In genomic region chr18:10613226-10613625, GRCh38 we compare ENCODE assay signal across 8 cellular contexts.
DNase-seq lines count a peak whose midpoint lies in the region; ATAC-seq, FAIRE-seq and TF ChIP-seq lines count a peak whose summit lies in the region.
"Not testable (repeated sequence)": the region's sequence is repeated elsewhere in the genome, so short reads cannot be mapped to it uniquely, and the experiment has no call there.

No MANE protein-coding gene starts in this region.

- not testable (repeated sequence) for H3K9me3 Mint-ChIP-seq in activated CD4-positive, alpha-beta T cell treated with anti-CD3 and anti-CD28 coated beads for 36 hours (ENCODE audit: low read depth); activated CD8-positive, alpha-beta T cell treated with anti-CD3 and anti-CD28 coated beads for 36 hours; stimulated activated naive CD8-positive, alpha-beta T cell treated with anti-CD3 and anti-CD28 coated beads, Interleukin-15, amount 100 ng/mL, for 72 hours

- H3K79me2 ChIP-seq in DND-41 (ENCODE audit: insufficient read depth, low read length); MM.1S (ENCODE audit: low read length); GM12878 (ENCODE audit: control insufficient read depth, insufficient read depth, low read length); HepG2 (ENCODE audit: insufficient read depth, low read length): not testable (repeated sequence)

- TF ChIP-seq POLR2A in GM12878 (IDR thresholded peaks at IDR 0.05; ENCODE audit: low read depth, low read length); HepG2 (IDR thresholded peaks at IDR 0.05; ENCODE audit: insufficient read depth in 1 of 2, low read depth in 2 of 2, low read length in 2 of 2): not testable (repeated sequence)

- RAD21 ChIA-PET in GM12878 (lab: Charles Lee; ENCODE audit: unreplicated experiment): not testable (repeated sequence)

- H3K4me3 ChIP-seq in DND-41 (ENCODE audit: low read depth in 1 of 2, low read length in 2 of 2); MM.1S (ENCODE audit: low read length); GM12878; HepG2 (replicated peaks in 1 of 3; ENCODE audit: insufficient read depth in 1 of 3, low read depth in 2 of 3, low read length in 3 of 3): not testable (repeated sequence)

- SMC1A ChIA-PET in GM12878 (lab: Charles Lee; ENCODE audit: uncharacterized antibody, unreplicated experiment): not testable (repeated sequence)

- not testable (repeated sequence) for H3F3A ChIP-seq in MM.1S (ENCODE audit: insufficient read depth, low read length)

- H3K27ac Mint-ChIP-seq in activated CD4-positive, alpha-beta T cell treated with anti-CD3 and anti-CD28 coated beads for 36 hours; activated CD8-positive, alpha-beta T cell treated with anti-CD3 and anti-CD28 coated beads for 36 hours; stimulated activated naive CD8-positive, alpha-beta T cell treated with anti-CD3 and anti-CD28 coated beads, Interleukin-15, amount 100 ng/mL, for 72 hours: not testable (repeated sequence)

- H3K9me3 ChIP-seq in DND-41 (ENCODE audit: insufficient read depth, low read length, severe bottlenecking); MM.1S (replicated peaks; ENCODE audit: insufficient read depth, low read length); GM12878 (replicated peaks; ENCODE audit: control insufficient read depth, insufficient read depth, low read length); HepG2 (ENCODE audit: low read length): not testable (repeated sequence)

- H4K20me1 ChIP-seq in DND-41 (ENCODE audit: insufficient read depth, low read length); MM.1S (ENCODE audit: insufficient read depth, low read length); GM12878 (ENCODE audit: control insufficient read depth, insufficient read depth); HepG2 (ENCODE audit: insufficient read depth, low read length): not testable (repeated sequence)

- POLR2A ChIA-PET in activated CD4-positive, alpha-beta T cell treated with anti-CD3 and anti-CD28 coated beads for 36 hours (lab: Charles Lee); activated CD8-positive, alpha-beta T cell treated with anti-CD3 and anti-CD28 coated beads for 36 hours (lab: Charles Lee); GM12878 (lab: Charles Lee); HepG2 (lab: Yijun Ruan, JAX): not testable (repeated sequence)

- not testable (repeated sequence) for TF ChIP-seq RAD21 in GM12878 (IDR thresholded peaks at IDR 0.05; ENCODE audit: insufficient read depth, low read depth, low read length); HepG2 (CRISPR knock-in tag; IDR thresholded peaks at IDR 0.05)

- H3K9ac ChIP-seq in DND-41 (ENCODE audit: low read depth, low read length); MM.1S (ENCODE audit: low read length); GM12878 (ENCODE audit: control insufficient read depth, insufficient read depth, low read length); HepG2 (ENCODE audit: insufficient read depth, low read depth, low read length): not testable (repeated sequence)

- H3K4me1 Mint-ChIP-seq in activated CD4-positive, alpha-beta T cell treated with anti-CD3 and anti-CD28 coated beads for 36 hours; activated CD8-positive, alpha-beta T cell treated with anti-CD3 and anti-CD28 coated beads for 36 hours (ENCODE audit: low read depth); stimulated activated naive CD8-positive, alpha-beta T cell treated with anti-CD3 and anti-CD28 coated beads, Interleukin-15, amount 100 ng/mL, for 72 hours: not testable (repeated sequence)

- H3K27me3 ChIP-seq in DND-41 (ENCODE audit: insufficient read depth, low read length, poor library complexity); MM.1S (replicated peaks; ENCODE audit: insufficient read depth, low read length); GM12878 (replicated peaks in 1 of 2; ENCODE audit: control insufficient read depth in 2 of 2, insufficient read depth in 2 of 2, low read length in 1 of 2); HepG2 (ENCODE audit: control insufficient read depth in 1 of 2, insufficient read depth in 2 of 2, low read length in 2 of 2): not testable (repeated sequence)

- not testable (repeated sequence) for H3K27ac ChIP-seq in DND-41 (ENCODE audit: low read length); GM12878 (ENCODE audit: control insufficient read depth, insufficient read depth); HepG2 (ENCODE audit: extremely low read length, insufficient read depth, low read length)
- peak overlapping the region; percentile 48; the same call in 1 of the 2 replicates for H3K27ac ChIP-seq in MM.1S (ENCODE audit: low read length)

- not testable (repeated sequence) for DNase-seq in DND-41; MM.1S; GM12878 (ENCODE audit: low read depth, low spot score); HepG2 (ENCODE audit: low spot score); stimulated activated naive CD8-positive, alpha-beta T cell treated with anti-CD3 and anti-CD28 coated beads, Interleukin-15, amount 100 ng/mL, for 72 hours
- DNase-seq in activated CD4-positive, alpha-beta T cell treated with anti-CD3 and anti-CD28 coated beads for 36 hours: peak; percentile 10
- DNase-seq in activated CD8-positive, alpha-beta T cell treated with anti-CD3 and anti-CD28 coated beads for 36 hours: peak; percentile 3

- WGBS in GM12878 (ENCODE audit: insufficient coverage, insufficient replicate concordance, low lambda C conversion rate, missing lambda C conversion rate): 0% methylated on average over 2 of the region's 2 CpGs
- 0% methylated on average over 1 of the region's 2 CpGs for WGBS in HepG2 (ENCODE audit: low lambda C conversion rate)

- H3K27me3 Mint-ChIP-seq in activated CD4-positive, alpha-beta T cell treated with anti-CD3 and anti-CD28 coated beads for 36 hours; activated CD8-positive, alpha-beta T cell treated with anti-CD3 and anti-CD28 coated beads for 36 hours; stimulated activated naive CD8-positive, alpha-beta T cell treated with anti-CD3 and anti-CD28 coated beads, Interleukin-15, amount 100 ng/mL, for 72 hours: not testable (repeated sequence)

- H3K9me2 ChIP-seq in MM.1S (replicated peaks; ENCODE audit: insufficient read depth, low read length): not testable (repeated sequence)

- H3K4me3 Mint-ChIP-seq in activated CD4-positive, alpha-beta T cell treated with anti-CD3 and anti-CD28 coated beads for 36 hours; activated CD8-positive, alpha-beta T cell treated with anti-CD3 and anti-CD28 coated beads for 36 hours; stimulated activated naive CD8-positive, alpha-beta T cell treated with anti-CD3 and anti-CD28 coated beads, Interleukin-15, amount 100 ng/mL, for 72 hours: not testable (repeated sequence)

- CTCF ChIA-PET in activated CD4-positive, alpha-beta T cell treated with anti-CD3 and anti-CD28 coated beads for 36 hours (lab: Charles Lee); activated CD8-positive, alpha-beta T cell treated with anti-CD3 and anti-CD28 coated beads for 36 hours (lab: Charles Lee); GM12878 (lab: Yijun Ruan, JAX); HepG2 (lab: Yijun Ruan, JAX; ENCODE audit: low intra/inter-chr PET ratio, low total read pairs): not testable (repeated sequence)

- not testable (repeated sequence) for TF ChIP-seq EP300 in GM12878 (IDR thresholded peaks at IDR 0.05; ENCODE audit: borderline replicate concordance in 1 of 2, control insufficient read depth in 1 of 2, low read depth in 2 of 2, low read length in 2 of 2); HepG2 (IDR thresholded peaks at IDR 0.05; ENCODE audit: low read depth in 2 of 2, low read length in 2 of 2); HepG2 (CRISPR knock-in tag; IDR thresholded peaks at IDR 0.05; ENCODE audit: borderline replicate concordance)

- intact Hi-C loops in activated CD4-positive, alpha-beta T cell treated with anti-CD3 and anti-CD28 coated beads for 36 hours (cut with DNase I, micrococcal nuclease); activated CD8-positive, alpha-beta T cell treated with anti-CD3 and anti-CD28 coated beads for 36 hours (cut with micrococcal nuclease); GM12878 (cut with micrococcal nuclease; ENCODE audit: unreplicated experiment); HepG2 (cut with micrococcal nuclease; ENCODE audit: unreplicated experiment): not testable (repeated sequence)

- not testable (repeated sequence) for H3K36me3 Mint-ChIP-seq in activated CD4-positive, alpha-beta T cell treated with anti-CD3 and anti-CD28 coated beads for 36 hours (ENCODE audit: low read depth); activated CD8-positive, alpha-beta T cell treated with anti-CD3 and anti-CD28 coated beads for 36 hours (ENCODE audit: low read depth)

- not testable (repeated sequence) for H2AFZ ChIP-seq in DND-41 (ENCODE audit: low read depth, low read length); MM.1S (ENCODE audit: low read length); GM12878 (ENCODE audit: control insufficient read depth, low read depth, low read length); HepG2 (ENCODE audit: low read length)

- not testable (repeated sequence) for FAIRE-seq in GM12878 (lab: Jason Lieb, UNC); HepG2 (lab: Jason Lieb, UNC)
- peak; percentile 96 for FAIRE-seq in colon (lab: Jason Lieb, UNC)

- not testable (repeated sequence) for BruUV-seq in GM12878 (replicated peaks; lab: Mats Ljungman, UMichigan); HepG2 (replicated peaks; lab: Mats Ljungman, UMichigan)

- in situ Hi-C loops in GM12878 (cut with MboI); HepG2 (cut with HindIII; ENCODE audit: extremely low pct_ligation_motif_present, low pct_unique_long_range_greater_than_20kb): not testable (repeated sequence)

- not testable (repeated sequence) for TF ChIP-seq CTCF in DND-41 (IDR thresholded peaks at IDR 0.05; ENCODE audit: borderline replicate concordance, extremely low read depth, low read length, poor library complexity, severe bottlenecking); MM.1S (IDR thresholded peaks at IDR 0.05; ENCODE audit: low read length); activated CD8-positive, alpha-beta T cell treated with anti-CD3 and anti-CD28 coated beads for 36 hours (IDR thresholded peaks at IDR 0.05); GM12878 (IDR thresholded peaks at IDR 0.05 in 2 of 3, conservative IDR thresholded peaks at IDR 0.05 in 1 of 3; ENCODE audit: control insufficient read depth in 2 of 3, extremely low read depth in 1 of 3, insufficient read depth in 1 of 3, low read depth in 3 of 3, low read length in 3 of 3); HepG2 (CRISPR knock-in tag; IDR thresholded peaks at IDR 0.05)

- H3K36me3 ChIP-seq in DND-41 (ENCODE audit: insufficient read depth, low read length); MM.1S (replicated peaks; ENCODE audit: insufficient read depth, low read length); GM12878 (ENCODE audit: control insufficient read depth in 2 of 2, insufficient read depth in 2 of 2, low read length in 1 of 2); HepG2 (replicated peaks in 1 of 2; ENCODE audit: control insufficient read depth in 1 of 2, insufficient read depth in 2 of 2, low read length in 2 of 2): not testable (repeated sequence)

- H3K4me1 ChIP-seq in DND-41 (ENCODE audit: insufficient read depth, low read length); MM.1S (ENCODE audit: low read length); GM12878 (ENCODE audit: control insufficient read depth, insufficient read depth, low read length); HepG2 (ENCODE audit: insufficient read depth, low read length): not testable (repeated sequence)

- ATAC-seq in DND-41 (ENCODE audit: insufficient read depth, low read depth): peak; percentile 44; the same call in 2 of the 3 replicates
- ATAC-seq in activated CD4-positive, alpha-beta T cell treated with anti-CD3 and anti-CD28 coated beads for 36 hours: peak; percentile 16
- not testable (repeated sequence) for ATAC-seq in activated CD8-positive, alpha-beta T cell treated with anti-CD3 and anti-CD28 coated beads for 36 hours; HepG2
- ATAC-seq in GM12878: peak; percentile 66
- ATAC-seq in stimulated activated naive CD8-positive, alpha-beta T cell treated with anti-CD3 and anti-CD28 coated beads, Interleukin-15, amount 100 ng/mL, for 72 hours: peak; percentile 49

- not testable (repeated sequence) for H3K4me2 ChIP-seq in DND-41 (ENCODE audit: insufficient read depth, low read length); MM.1S (ENCODE audit: low read depth, low read length); GM12878 (ENCODE audit: control insufficient read depth, insufficient read depth); HepG2 (ENCODE audit: low read depth, low read length)
